In the genomic region with DNA sequence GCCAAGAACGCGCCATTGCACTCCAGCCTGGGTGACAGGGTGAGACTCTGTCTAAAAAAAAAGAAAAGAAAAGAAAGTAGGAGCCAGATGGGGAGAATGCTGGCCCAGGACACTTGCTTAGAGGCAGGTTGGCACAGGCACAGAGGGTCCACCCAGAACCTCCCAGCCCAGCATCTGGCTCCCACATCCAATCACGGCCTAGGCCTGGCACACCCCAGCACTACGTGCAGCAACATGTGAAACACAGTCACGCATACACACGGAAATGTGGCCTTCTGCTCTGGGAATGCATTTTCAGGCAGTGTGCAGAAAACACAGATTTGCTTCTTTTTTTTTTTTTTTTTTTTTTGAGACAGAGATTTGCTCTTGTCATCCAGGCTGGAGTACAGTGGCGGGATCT, we compare ENCODE assay signal across 21 cellular contexts. TPM values are rescaled to one million over a fixed set of nuclear protein-coding genes. Genes with fewer than 3 reads are reported as not detected.
A peak's percentile ranks its signal among the peaks of the same experiment; 100 is the strongest.
DNase-seq lines count a peak whose midpoint lies in the region; ATAC-seq and TF ChIP-seq lines count a peak whose summit lies in the region.
"Had no signal": no experiment of that assay in that cellular context is flagged by ENCODE, and none has a peak within 500 bp of the region (broad histone marks: within the 10 kb centered on the region; RNA-seq: fewer than 3 reads in every experiment).

No MANE protein-coding gene starts in this region.

- H3K4me1 Mint-ChIP-seq in natural killer cell (peaks cover 74 to 86% of the 10 kb centered on the region in 2 donors), neural crest cell (peaks cover 60% of the 10 kb centered on the region), T-cell (peaks cover 65 to 74% (median 72%) of the 10 kb centered on the region in 3 donors)
- H3K4me1 Mint-ChIP-seq in natural killer cell treated with Interleukin-12 subunit alpha and Interleukin-12 subunit beta and Interleukin-15 and Interleukin-18, amount 100 ng/mL, for 72 hours (ENCODE audit: low read depth in 2 of 2): peaks cover 68 to 75% of the 10 kb centered on the region in 2 donors
- peaks cover 61% of the 10 kb centered on the region for H3K4me1 Mint-ChIP-seq in activated CD4-positive, alpha-beta T cell treated with anti-CD3 and anti-CD28 coated beads, Interleukin-2, amount 10 ng/mL, durations not matched to agents 7 days and 5 days

- CTCF ChIA-PET in activated CD4-positive, alpha-beta T cell treated with anti-CD3 and anti-CD28 coated beads, Interleukin-2, amount 10 ng/mL, durations not matched to agents 7 days and 5 days (lab: Charles Lee): interaction anchor here (0.6 to 3.1 kb wide), 4 partner anchors 20 to 223 kb away, joined by 5 to 20 read pairs (median 10); partner anchors contain the start of gene FOSB
- CTCF ChIA-PET in T-cell (lab: Charles Lee): interaction anchor here in 1 of 2 donors (0.7 kb wide), 1 partner anchor 31 kb away, joined by 3 read pairs; no protein-coding TSS in a partner anchor

- H3K27ac Mint-ChIP-seq in natural killer cell: peak overlapping the region; percentile 99 to 100
- H3K27ac Mint-ChIP-seq in natural killer cell treated with Interleukin-12 subunit alpha and Interleukin-12 subunit beta and Interleukin-15 and Interleukin-18, amount 100 ng/mL, for 72 hours: no peak overlapping the region
- no peak overlapping the region for H3K27ac Mint-ChIP-seq in neural crest cell (ENCODE audit: unreplicated experiment)
- no peak overlapping the region for H3K27ac Mint-ChIP-seq in activated CD4-positive, alpha-beta T cell treated with anti-CD3 and anti-CD28 coated beads, Interleukin-2, amount 10 ng/mL, durations not matched to agents 7 days and 5 days
- no peak overlapping the region for H3K27ac Mint-ChIP-seq in T-cell

- H3K9me3 Mint-ChIP-seq in natural killer cell: no peaks in the 10 kb centered on the region
- no peaks in the 10 kb centered on the region for H3K9me3 Mint-ChIP-seq in natural killer cell treated with Interleukin-12 subunit alpha and Interleukin-12 subunit beta and Interleukin-15 and Interleukin-18, amount 100 ng/mL, for 72 hours
- no peaks in the 10 kb centered on the region for H3K9me3 Mint-ChIP-seq in neural crest cell
- no peaks in the 10 kb centered on the region for H3K9me3 Mint-ChIP-seq in activated CD4-positive, alpha-beta T cell treated with anti-CD3 and anti-CD28 coated beads, Interleukin-2, amount 10 ng/mL, durations not matched to agents 7 days and 5 days
- H3K9me3 Mint-ChIP-seq in T-cell: no peaks in the 10 kb centered on the region
- H3K9me3 Mint-ChIP-seq: activated naive CD8-positive, alpha-beta T cell treated with anti-CD3 and anti-CD28 coated beads, Interleukin-2, amount 50 U/mL, for 24 hours had no signal

- no peaks in the 10 kb centered on the region for H3K9me3 ChIP-seq in esophagus (ENCODE audit: control insufficient read depth in 2 of 2, insufficient read depth in 1 of 2, low read depth in 1 of 2, low read length in 1 of 2)
- H3K9me3 ChIP-seq: BLaER1, body of pancreas, gastrocnemius medialis, psoas muscle, spleen, uterus had no signal

- H3K27ac ChIP-seq in esophagus (ENCODE audit: low read depth in 2 of 2, low read length in 1 of 2): peak overlapping the region; percentile 90 to 95
- H3K27ac ChIP-seq: BLaER1, body of pancreas, gastrocnemius medialis, neural progenitor cell, psoas muscle, uterus, VCaP had no signal

- intact Hi-C loops in natural killer cell (cut with micrococcal nuclease): no loop called here

- no peak for DNase-seq in natural killer cell
- DNase-seq in natural killer cell treated with Interleukin-12 subunit alpha and Interleukin-12 subunit beta and Interleukin-15 and Interleukin-18, amount 100 ng/mL, for 72 hours (ENCODE audit: low spot score): no peak
- DNase-seq in neural crest cell (ENCODE audit: low read depth, low spot score): no peak
- no peak for DNase-seq in iPS-NIHi7 (ENCODE audit: extremely low spot score)
- DNase-seq in activated CD4-positive, alpha-beta T cell treated with anti-CD3 and anti-CD28 coated beads for 4 hours: no peak
- no peak for DNase-seq in activated CD4-positive, alpha-beta T cell treated with anti-CD3 and anti-CD28 coated beads, Interleukin-2, amount 10 ng/mL, durations not matched to agents 7 days and 5 days
- no peak for DNase-seq in T-cell
- DNase-seq: activated CD4-positive, alpha-beta T cell treated with anti-CD3 and anti-CD28 coated beads, Interleukin-2, amount 50 U/mL, for 4 hours; activated effector memory CD4-positive, alpha-beta T cell treated with anti-CD3 and anti-CD28 coated beads, Interleukin-2, amount 50 U/mL, for 16 hours; activated naive CD8-positive, alpha-beta T cell treated with anti-CD3 and anti-CD28 coated beads, Interleukin-2, amount 50 U/mL, for 24 hours; body of pancreas; cortex of kidney; gastrocnemius medialis; NCI-H774; psoas muscle; spleen; uterus had no signal

- ATAC-seq in natural killer cell (no peak), T-cell (replicated peaks in 1 of 4) (no peak)
- no peak for ATAC-seq in natural killer cell treated with Interleukin-12 subunit alpha and Interleukin-12 subunit beta and Interleukin-15 and Interleukin-18, amount 100 ng/mL, for 72 hours
- ATAC-seq: activated naive CD8-positive, alpha-beta T cell treated with anti-CD3 and anti-CD28 coated beads, Interleukin-2, amount 50 U/mL, for 24 hours; body of pancreas; gastrocnemius medialis; psoas muscle had no signal

- H3K27me3 ChIP-seq in esophagus (ENCODE audit: control insufficient read depth in 1 of 2, insufficient read depth in 2 of 2, low read length in 2 of 2): no peaks in the 10 kb centered on the region
- H3K27me3 ChIP-seq: BLaER1, body of pancreas, gastrocnemius medialis, spleen, uterus had no signal

- H3K36me3 ChIP-seq in esophagus (ENCODE audit: control insufficient read depth in 2 of 2, insufficient read depth in 2 of 2, low read length in 1 of 2): no peaks in the 10 kb centered on the region
- H3K36me3 ChIP-seq: BLaER1, gastrocnemius medialis, neural progenitor cell, spleen, uterus had no signal

- H3K4me1 ChIP-seq in esophagus (ENCODE audit: control insufficient read depth in 2 of 2, insufficient read depth in 2 of 2, low read length in 1 of 2): peaks cover 0 to 17% of the 10 kb centered on the region in 2 donors

- H3K27me3 Mint-ChIP-seq in natural killer cell (ENCODE audit: low read depth in 2 of 2): no peaks in the 10 kb centered on the region
- H3K27me3 Mint-ChIP-seq in natural killer cell treated with Interleukin-12 subunit alpha and Interleukin-12 subunit beta and Interleukin-15 and Interleukin-18, amount 100 ng/mL, for 72 hours: no peaks in the 10 kb centered on the region
- H3K27me3 Mint-ChIP-seq in neural crest cell (ENCODE audit: low read depth): peaks cover 9% of the 10 kb centered on the region
- no peaks in the 10 kb centered on the region for H3K27me3 Mint-ChIP-seq in activated CD4-positive, alpha-beta T cell treated with anti-CD3 and anti-CD28 coated beads, Interleukin-2, amount 10 ng/mL, durations not matched to agents 7 days and 5 days
- H3K27me3 Mint-ChIP-seq in T-cell: no peaks in the 10 kb centered on the region
- H3K27me3 Mint-ChIP-seq: activated naive CD8-positive, alpha-beta T cell treated with anti-CD3 and anti-CD28 coated beads, Interleukin-2, amount 50 U/mL, for 24 hours had no signal

- H3K4me3 Mint-ChIP-seq in natural killer cell: no peak overlapping the region
- no peak overlapping the region for H3K4me3 Mint-ChIP-seq in natural killer cell treated with Interleukin-12 subunit alpha and Interleukin-12 subunit beta and Interleukin-15 and Interleukin-18, amount 100 ng/mL, for 72 hours
- peak overlapping the region; percentile 65 for H3K4me3 Mint-ChIP-seq in neural crest cell
- no peak overlapping the region for H3K4me3 Mint-ChIP-seq in activated CD4-positive, alpha-beta T cell treated with anti-CD3 and anti-CD28 coated beads, Interleukin-2, amount 10 ng/mL, durations not matched to agents 7 days and 5 days
- no peak overlapping the region for H3K4me3 Mint-ChIP-seq in T-cell
- H3K4me3 Mint-ChIP-seq: activated naive CD8-positive, alpha-beta T cell treated with anti-CD3 and anti-CD28 coated beads, Interleukin-2, amount 50 U/mL, for 24 hours had no signal

- H3K36me3 Mint-ChIP-seq in natural killer cell: no peaks in the 10 kb centered on the region
- no peaks in the 10 kb centered on the region for H3K36me3 Mint-ChIP-seq in natural killer cell treated with Interleukin-12 subunit alpha and Interleukin-12 subunit beta and Interleukin-15 and Interleukin-18, amount 100 ng/mL, for 72 hours
- no peaks in the 10 kb centered on the region for H3K36me3 Mint-ChIP-seq in neural crest cell (ENCODE audit: low read depth)
- H3K36me3 Mint-ChIP-seq in activated CD4-positive, alpha-beta T cell treated with anti-CD3 and anti-CD28 coated beads, Interleukin-2, amount 10 ng/mL, durations not matched to agents 7 days and 5 days (ENCODE audit: low read depth): no peaks in the 10 kb centered on the region
- H3K36me3 Mint-ChIP-seq in T-cell: no peaks in the 10 kb centered on the region
- H3K36me3 Mint-ChIP-seq: neural progenitor cell had no signal

- POLR2A ChIA-PET in activated CD4-positive, alpha-beta T cell treated with anti-CD3 and anti-CD28 coated beads, Interleukin-2, amount 10 ng/mL, durations not matched to agents 7 days and 5 days (lab: Charles Lee): no interaction called here
- POLR2A ChIA-PET in T-cell (lab: Charles Lee): interaction anchor here in 1 of 2 donors (0.5 kb wide), 1 partner anchor 10 kb away, joined by 7 read pairs; no protein-coding TSS in a partner anchor

- WGBS in esophagus, 2 donors: 45 to 57% methylated on average over 7 of the region's 7 CpGs

- H3K4me3 ChIP-seq in esophagus (ENCODE audit: low read depth in 1 of 2, low read length in 2 of 2): no peak overlapping the region
- H3K4me3 ChIP-seq: BLaER1, body of pancreas, gastrocnemius medialis, neural progenitor cell, psoas muscle, spleen, uterus had no signal

- TF ChIP-seq CTCF in natural killer cell (IDR thresholded peaks at IDR 0.05) (no peak), neural crest cell (conservative IDR thresholded peaks at IDR 0.05) (no peak)

RNA-seq across cellular contexts. Expression of gene FOSB, which starts 20.9 kb away (rescaled TPM):
- total RNA-seq in natural killer cell (1,000 to 10,000 TPM in 2 of 3 donors, 100 to 1,000 TPM in 1; 784 to 1,837 (median 1,121) TPM), neural crest cell (0.26 and 0.45 TPM in 2 replicates), T-cell (1,000 to 10,000 TPM in 1 of 5 donors, 100 to 1,000 TPM in 1, 10 to 100 TPM in 1, 1 to 10 TPM in 2; 6.7 to 1,173 (median 10.4) TPM)
- 10 to 100 TPM; 16.3 to 18.0 TPM for total RNA-seq in natural killer cell treated with Interleukin-12 subunit alpha and Interleukin-12 subunit beta and Interleukin-15 and Interleukin-18, amount 100 ng/mL, for 72 hours
- 10 to 100 TPM in 1 of 2 donors, 1 to 10 TPM in 1; 1.1 to 13.8 TPM for polyA plus RNA-seq in esophagus
- total RNA-seq in activated CD4-positive, alpha-beta T cell treated with anti-CD3 and anti-CD28 coated beads, Interleukin-2, amount 10 ng/mL, durations not matched to agents 7 days and 5 days: 10 to 100 TPM; 36.0 to 43.9 TPM

RNA-seq across cellular contexts. Expression of gene ERCC1, which starts 23.2 kb away (rescaled TPM):
- total RNA-seq in natural killer cell (10 to 100 TPM; 46.8 to 55.2 (median 48.2) TPM), neural crest cell (111 and 115 TPM in 2 replicates), T-cell (10 to 100 TPM; 41.7 to 55.4 (median 51.6) TPM)
- 10 to 100 TPM; 65.0 to 67.8 TPM for total RNA-seq in natural killer cell treated with Interleukin-12 subunit alpha and Interleukin-12 subunit beta and Interleukin-15 and Interleukin-18, amount 100 ng/mL, for 72 hours
- polyA plus RNA-seq in esophagus: 10 to 100 TPM; 33.3 to 33.4 TPM
- 10 to 100 TPM; 59.9 to 66.1 TPM for total RNA-seq in activated CD4-positive, alpha-beta T cell treated with anti-CD3 and anti-CD28 coated beads, Interleukin-2, amount 10 ng/mL, durations not matched to agents 7 days and 5 days

RNA-seq across cellular contexts. Expression of gene POLR1G, which starts 40.5 kb away (rescaled TPM):
- 1 to 10 TPM in 1 of 3 donors, under 1 TPM in 2; 0.28 to 1.4 (median 0.45) TPM for total RNA-seq in natural killer cell
- total RNA-seq in natural killer cell treated with Interleukin-12 subunit alpha and Interleukin-12 subunit beta and Interleukin-15 and Interleukin-18, amount 100 ng/mL, for 72 hours: 10 to 100 TPM; 11.0 to 25.4 TPM
- polyA plus RNA-seq in esophagus: 1 to 10 TPM; 6.3 to 6.8 TPM
- 11.7 and 12.8 TPM in 2 replicates for total RNA-seq in neural crest cell
- total RNA-seq in activated CD4-positive, alpha-beta T cell treated with anti-CD3 and anti-CD28 coated beads, Interleukin-2, amount 10 ng/mL, durations not matched to agents 7 days and 5 days: 1 to 10 TPM; 7.0 to 7.4 TPM
- total RNA-seq in T-cell: 1 to 10 TPM in 3 of 5 donors, under 1 TPM in 2; 0.82 to 6.2 (median 5.0) TPM

RNA-seq across cellular contexts. Expression of gene PPP1R13L, which starts 42.1 kb away (rescaled TPM):
- total RNA-seq in natural killer cell (1 to 10 TPM; 5.6 to 7.4 (median 5.9) TPM), neural crest cell (6.4 and 8.2 TPM in 2 replicates), T-cell (10 to 100 TPM in 4 of 5 donors, 1 to 10 TPM in 1; 7.9 to 15.7 (median 12.5) TPM)
- 10 to 100 TPM; 12.2 to 14.1 TPM for total RNA-seq in natural killer cell treated with Interleukin-12 subunit alpha and Interleukin-12 subunit beta and Interleukin-15 and Interleukin-18, amount 100 ng/mL, for 72 hours
- polyA plus RNA-seq in esophagus: 100 to 1,000 TPM; 163 to 233 TPM
- 10 to 100 TPM; 15.5 to 17.7 TPM for total RNA-seq in activated CD4-positive, alpha-beta T cell treated with anti-CD3 and anti-CD28 coated beads, Interleukin-2, amount 10 ng/mL, durations not matched to agents 7 days and 5 days

RNA-seq across cellular contexts. Expression of gene RTN2, which starts 49.9 kb away (rescaled TPM):
- total RNA-seq in natural killer cell (1 to 10 TPM; 1.9 to 5.5 (median 3.0) TPM), neural crest cell (16.2 and 19.8 TPM in 2 replicates), T-cell (1 to 10 TPM; 1.7 to 2.5 (median 2.2) TPM)
- total RNA-seq in natural killer cell treated with Interleukin-12 subunit alpha and Interleukin-12 subunit beta and Interleukin-15 and Interleukin-18, amount 100 ng/mL, for 72 hours: 1 to 10 TPM; 5.9 to 7.8 TPM
- 1 to 10 TPM; 2.4 to 5.1 TPM for polyA plus RNA-seq in esophagus
- total RNA-seq in activated CD4-positive, alpha-beta T cell treated with anti-CD3 and anti-CD28 coated beads, Interleukin-2, amount 10 ng/mL, durations not matched to agents 7 days and 5 days: 1 to 10 TPM; 1.8 to 2.0 TPM

Comparison
In these comparisons a context has a peak if more than half of its experiments do, and no peak if none do; other contexts are left out.
1. H3K27ac Mint-ChIP-seq: peak in natural killer cell (2 of 2); none in natural killer cell treated with Interleukin-12 subunit alpha and Interleukin-12 subunit beta and Interleukin-15 and Interleukin-18, amount 100 ng/mL, for 72 hours (0 of 2), neural crest cell (single experiment), activated CD4-positive, alpha-beta T cell treated with anti-CD3 and anti-CD28 coated beads, Interleukin-2, amount 10 ng/mL, durations not matched to agents 7 days and 5 days (single experiment) and T-cell (0 of 2).